16 cellular contexts compared by ENCODE assay signal in genomic region chr17:34755981-34756669, GRCh38.
A peak's percentile ranks its signal among the peaks of the same experiment; 100 is the strongest.
DNase-seq lines count a peak whose midpoint lies in the region; ATAC-seq and TF ChIP-seq lines count a peak whose summit lies in the region.
"Had no signal": no experiment of that assay in that cellular context is flagged by ENCODE, and none has a peak within 500 bp of the region (broad histone marks: within the 10 kb centered on the region; RNA-seq: fewer than 3 reads in every experiment).

No MANE protein-coding gene starts in this region.

- TF ChIP-seq CTCF in HEK293 (tag by site-specific recombination; IDR thresholded peaks at IDR 0.05) (no peak), nephron (IDR thresholded peaks at IDR 0.05; ENCODE audit: unreplicated experiment in 3 of 3) (no peak), smooth muscle cell (IDR thresholded peaks at IDR 0.05; ENCODE audit: borderline replicate concordance, insufficient read depth, poor library complexity, severe bottlenecking) (no peak)

- peak overlapping the region; percentile 44 for H3K4me2 ChIP-seq in smooth muscle cell
- H3K4me2 ChIP-seq: PC-9 had no signal

- H3K4me1 ChIP-seq in HEK293 (ENCODE audit: control insufficient read depth, insufficient read depth, low read length), result no peaks in the 10 kb centered on the region
- peaks cover 9% of the 10 kb centered on the region for H3K4me1 ChIP-seq in smooth muscle cell (ENCODE audit: low read depth)
- no peaks in the 10 kb centered on the region for H3K4me1 ChIP-seq in aorta (ENCODE audit: control insufficient read depth in 1 of 2, insufficient read depth in 2 of 2, low read length in 2 of 2)
- H3K4me1 ChIP-seq: SJSA1 had no signal

- H3K9me3 ChIP-seq in HEK293 (ENCODE audit: control insufficient read depth, insufficient read depth, low read depth, low read length) (no peaks in the 10 kb centered on the region), smooth muscle cell (replicated peaks; ENCODE audit: low read depth) (no peaks in the 10 kb centered on the region), aorta (ENCODE audit: control insufficient read depth, low read length) (no peaks in the 10 kb centered on the region)
- H3K9me3 ChIP-seq: SJSA1 had no signal

- no peaks in the 10 kb centered on the region for H3F3A ChIP-seq in smooth muscle cell (ENCODE audit: low read depth)

- intact Hi-C loops in activated T-helper 1 cell treated with anti-CD3 and anti-CD28 coated beads, Interleukin-12 subunit alpha, Interleukin-12 subunit beta, Interleukin-2, Interleukin-4 antibody, amounts not matched to agents 30 ng/mL and 10 ng/mL and 1 ng/mL, durations not matched to agents 14 hours and 24 hours and 36 hours (cut with micrococcal nuclease), result no loop called here
- intact Hi-C loops in aorta (cut with DNase I), result no loop called here

- peaks cover 18% of the 10 kb centered on the region for H3K27me3 ChIP-seq in smooth muscle cell (ENCODE audit: low read depth)
- H3K27me3 ChIP-seq in aorta (ENCODE audit: control insufficient read depth in 1 of 2, insufficient read depth in 2 of 2, low read length in 1 of 2), result no peaks in the 10 kb centered on the region
- H3K27me3 ChIP-seq: SJSA1 had no signal

- no peak overlapping the region for H3K4me3 ChIP-seq in HEK293 (ENCODE audit: low read depth, low read length)
- no peak overlapping the region for H3K4me3 ChIP-seq in smooth muscle cell
- H3K4me3 ChIP-seq in aorta (ENCODE audit: low read length in 2 of 2), result no peak overlapping the region
- H3K4me3 ChIP-seq: PC-9, SJSA1 had no signal

- H3K9me3 Mint-ChIP-seq in activated T-helper 1 cell treated with anti-CD3 and anti-CD28 coated beads, Interleukin-12 subunit alpha, Interleukin-12 subunit beta, Interleukin-2, Interleukin-4 antibody, amounts not matched to agents 30 ng/mL and 10 ng/mL and 1 ng/mL, durations not matched to agents 14 hours and 24 hours and 36 hours, result no peaks in the 10 kb centered on the region
- H3K9me3 Mint-ChIP-seq in nephron, result no peaks in the 10 kb centered on the region

- no peaks in the 10 kb centered on the region for H3K79me2 ChIP-seq in smooth muscle cell (ENCODE audit: low read depth)

- H4K20me1 ChIP-seq in smooth muscle cell (ENCODE audit: low read depth), result no peaks in the 10 kb centered on the region

- WGBS in smooth muscle cell (ENCODE audit: low lambda C conversion rate), result 80% methylated on average over 12 of the region's 12 CpGs
- WGBS in aorta, 2 donors, result 37 to 47% methylated on average over 12 of the region's 12 CpGs

- CTCF ChIA-PET in HEK293 (lab: Yijun Ruan, JAX), result interaction anchor here (0.8 kb wide), 1 partner anchor 334 kb away, joined by 6 read pairs; no protein-coding TSS in a partner anchor

- H3K36me3 Mint-ChIP-seq in activated T-helper 1 cell treated with anti-CD3 and anti-CD28 coated beads, Interleukin-12 subunit alpha, Interleukin-12 subunit beta, Interleukin-2, Interleukin-4 antibody, amounts not matched to agents 30 ng/mL and 10 ng/mL and 1 ng/mL, durations not matched to agents 14 hours and 24 hours and 36 hours (ENCODE audit: low read depth), result no peaks in the 10 kb centered on the region
- H3K36me3 Mint-ChIP-seq in nephron (ENCODE audit: low read depth), result no peaks in the 10 kb centered on the region

- POLR2A ChIA-PET in HEK293 (lab: Yijun Ruan, JAX), result no interaction called here

- H3K27me3 Mint-ChIP-seq in activated T-helper 1 cell treated with anti-CD3 and anti-CD28 coated beads, Interleukin-12 subunit alpha, Interleukin-12 subunit beta, Interleukin-2, Interleukin-4 antibody, amounts not matched to agents 30 ng/mL and 10 ng/mL and 1 ng/mL, durations not matched to agents 14 hours and 24 hours and 36 hours (ENCODE audit: insufficient read depth), result no peaks in the 10 kb centered on the region
- H3K27me3 Mint-ChIP-seq in nephron (ENCODE audit: low read depth), result peaks cover 13% of the 10 kb centered on the region

- H2AFZ ChIP-seq in smooth muscle cell (ENCODE audit: low read depth), result no peak overlapping the region
- H2AFZ ChIP-seq: PC-9 had no signal

- DNase-seq in activated T-helper 1 cell treated with anti-CD3 and anti-CD28 coated beads, Interleukin-12 subunit alpha, Interleukin-12 subunit beta, Interleukin-2, Interleukin-4 antibody, amounts not matched to agents 30 ng/mL and 10 ng/mL and 1 ng/mL, durations not matched to agents 14 hours and 24 hours and 36 hours (ENCODE audit: low spot score), result no peak
- DNase-seq in smooth muscle cell (lab: John Stamatoyannopoulos, UW; ENCODE audit: unreplicated experiment) (no peak), NCI-H2107 treated with DMSO at 0.1 percent for 48 hours (lab: John Stamatoyannopoulos, UW; ENCODE audit: unreplicated experiment) (no peak), aorta (no peak)
- DNase-seq: ACHN, AML-193, DMS79 treated with DMSO at 0.1 percent for 48 hours, NCI-H1105 treated with DMSO at 0.1 percent for 48 hours, NCI-H2081 treated with DMSO at 0.1 percent for 48 hours, PC-9, SW 1271 had no signal

- peak overlapping the region; percentile 3 for H3K27ac Mint-ChIP-seq in activated T-helper 1 cell treated with anti-CD3 and anti-CD28 coated beads, Interleukin-12 subunit alpha, Interleukin-12 subunit beta, Interleukin-2, Interleukin-4 antibody, amounts not matched to agents 30 ng/mL and 10 ng/mL and 1 ng/mL, durations not matched to agents 14 hours and 24 hours and 36 hours
- peak overlapping the region; percentile 6 to 71 (median 61) for H3K27ac Mint-ChIP-seq in nephron

- H3K9ac ChIP-seq in smooth muscle cell (ENCODE audit: low read depth), result no peak overlapping the region

- H3K4me3 Mint-ChIP-seq in activated T-helper 1 cell treated with anti-CD3 and anti-CD28 coated beads, Interleukin-12 subunit alpha, Interleukin-12 subunit beta, Interleukin-2, Interleukin-4 antibody, amounts not matched to agents 30 ng/mL and 10 ng/mL and 1 ng/mL, durations not matched to agents 14 hours and 24 hours and 36 hours, result no peak overlapping the region
- H3K4me3 Mint-ChIP-seq in nephron, result peak overlapping the region in 1 of 3 experiments; percentile 2

- H3K27ac ChIP-seq in HEK293 (ENCODE audit: extremely low read depth, low read depth, low read length) (no peak overlapping the region), smooth muscle cell (ENCODE audit: low read depth) (no peak overlapping the region), aorta (ENCODE audit: low read depth in 1 of 2, low read length in 2 of 2) (no peak overlapping the region)
- H3K27ac ChIP-seq: C4-2B, PC-9, SJSA1 had no signal

- H3K4me1 Mint-ChIP-seq in activated T-helper 1 cell treated with anti-CD3 and anti-CD28 coated beads, Interleukin-12 subunit alpha, Interleukin-12 subunit beta, Interleukin-2, Interleukin-4 antibody, amounts not matched to agents 30 ng/mL and 10 ng/mL and 1 ng/mL, durations not matched to agents 14 hours and 24 hours and 36 hours (ENCODE audit: low read depth), result no peaks in the 10 kb centered on the region
- peaks cover 23% of the 10 kb centered on the region for H3K4me1 Mint-ChIP-seq in nephron

- no peak for ATAC-seq in aorta (ENCODE audit: low FRiP score)
- ATAC-seq in GM19452 (IDR thresholded peaks at IDR 0.05; ENCODE audit: unreplicated experiment), result no peak

- H3K36me3 ChIP-seq in HEK293 (ENCODE audit: control insufficient read depth in 2 of 2, insufficient read depth in 1 of 2, low read length in 2 of 2), result no peaks in the 10 kb centered on the region
- no peaks in the 10 kb centered on the region for H3K36me3 ChIP-seq in smooth muscle cell (ENCODE audit: low read depth)
- no peaks in the 10 kb centered on the region for H3K36me3 ChIP-seq in aorta (ENCODE audit: control insufficient read depth in 1 of 2, insufficient read depth in 2 of 2, low read length in 1 of 2)
- H3K36me3 ChIP-seq: SJSA1 had no signal

TF ChIP-seq in HEK293, 187 proteins besides CTCF, POLR2A, EP300 and RAD21:
- TF ChIP-seq ZNF423 (tag by site-specific recombination; IDR thresholded peaks at IDR 0.05) (0 out of 2 replicates have a peak, but pooled peaks have one; percentile 64), ZBTB21 (tag by site-specific recombination; IDR thresholded peaks at IDR 0.05) (no peak)
